ENCODE assay signal across 1 cellular context in genomic region chr2:201975434-201975833, GRCh38.
TF ChIP-seq lines count a peak whose summit lies in the region.

No MANE protein-coding gene starts in this region.

TF ChIP-seq in HepG2, 621 proteins besides CTCF, POLR2A, EP300 and RAD21 (continued from another document and continues in another):
- no peak for TF ChIP-seq NFIC (IDR thresholded peaks at IDR 0.05; ENCODE audit: low read length)
- TF ChIP-seq NCOA2 (CRISPR knock-in tag; IDR thresholded peaks at IDR 0.05), result no peak
- TF ChIP-seq PRMT3 (CRISPR knock-in tag; IDR thresholded peaks at IDR 0.05; ENCODE audit: borderline replicate concordance, low read depth), result no peak
- TF ChIP-seq MTF1 (CRISPR knock-in tag; IDR thresholded peaks at IDR 0.05), result no peak
- no peak for TF ChIP-seq MTA1 (CRISPR knock-in tag; IDR thresholded peaks at IDR 0.05; ENCODE audit: borderline replicate concordance)
- TF ChIP-seq ZFY (CRISPR knock-in tag; IDR thresholded peaks at IDR 0.05), result no peak
- TF ChIP-seq AHDC1 (CRISPR knock-in tag; IDR thresholded peaks at IDR 0.05; ENCODE audit: borderline replicate concordance), result 0 out of 2 replicates have a peak, but pooled peaks have one; percentile 19
- TF ChIP-seq ZNF670 (CRISPR knock-in tag; IDR thresholded peaks at IDR 0.05; ENCODE audit: borderline replicate concordance), result no peak
- TF ChIP-seq CENPT (CRISPR knock-in tag; IDR thresholded peaks at IDR 0.05; ENCODE audit: low read depth), result no peak
- no peak for TF ChIP-seq ZNF543 (CRISPR knock-in tag; IDR thresholded peaks at IDR 0.05)
- TF ChIP-seq PITX1 (CRISPR knock-in tag; IDR thresholded peaks at IDR 0.05), result no peak
- TF ChIP-seq YY1 (IDR thresholded peaks at IDR 0.05; ENCODE audit: insufficient read depth, insufficient replicate concordance, low read depth, low read length), result no peak
- peak; percentile 75; the same call in 1 of the 2 replicates for TF ChIP-seq HNF4G (IDR thresholded peaks at IDR 0.05; ENCODE audit: borderline replicate concordance, low read depth, low read length)
- TF ChIP-seq HNF4G (CRISPR knock-in tag; IDR thresholded peaks at IDR 0.05; ENCODE audit: borderline replicate concordance, low read depth), result no peak
- TF ChIP-seq PRDM4 (CRISPR knock-in tag; IDR thresholded peaks at IDR 0.05; ENCODE audit: borderline replicate concordance), result no peak
- no peak for TF ChIP-seq ARID2 (CRISPR knock-in tag; IDR thresholded peaks at IDR 0.05; ENCODE audit: borderline replicate concordance)
- no peak for TF ChIP-seq ZNF136 (CRISPR knock-in tag; IDR thresholded peaks at IDR 0.05; ENCODE audit: low read depth)
- peak; percentile 39 for TF ChIP-seq TEAD3 (CRISPR knock-in tag; optimal IDR thresholded peaks at IDR 0.05; ENCODE audit: borderline replicate concordance)
- no peak for TF ChIP-seq DMAP1 (CRISPR knock-in tag; IDR thresholded peaks at IDR 0.05)
- TF ChIP-seq NFE2L2 (IDR thresholded peaks at IDR 0.05; ENCODE audit: low read length), result no peak
- no peak for TF ChIP-seq ERF (CRISPR knock-in tag; IDR thresholded peaks at IDR 0.05)
- TF ChIP-seq ZNF567 (CRISPR knock-in tag; IDR thresholded peaks at IDR 0.05; ENCODE audit: borderline replicate concordance), result no peak
- TF ChIP-seq ZNF383 (CRISPR knock-in tag; IDR thresholded peaks at IDR 0.05; ENCODE audit: borderline replicate concordance), result no peak
- no peak for TF ChIP-seq SYNCRIP (IDR thresholded peaks at IDR 0.05; ENCODE audit: insufficient read depth, low read depth, low read length)
- TF ChIP-seq ZNF75D (CRISPR knock-in tag; IDR thresholded peaks at IDR 0.05; ENCODE audit: borderline replicate concordance), result no peak
- TF ChIP-seq ZNF496 (CRISPR knock-in tag; IDR thresholded peaks at IDR 0.05; ENCODE audit: insufficient replicate concordance), result no peak
- no peak for TF ChIP-seq ZNF704 (CRISPR knock-in tag; IDR thresholded peaks at IDR 0.05; ENCODE audit: borderline replicate concordance)
- no peak for TF ChIP-seq JUN (CRISPR knock-in tag; IDR thresholded peaks at IDR 0.05)
- no peak for TF ChIP-seq FOXO1 (CRISPR knock-in tag; IDR thresholded peaks at IDR 0.05)
- TF ChIP-seq ATAD3A (CRISPR knock-in tag; IDR thresholded peaks at IDR 0.05), result no peak
- TF ChIP-seq POGZ (CRISPR knock-in tag; IDR thresholded peaks at IDR 0.05), result 0 out of 2 replicates have a peak, but pooled peaks have one; percentile 32
- TF ChIP-seq EED (CRISPR knock-in tag; IDR thresholded peaks at IDR 0.05), result no peak
- TF ChIP-seq XRCC5 (optimal IDR thresholded peaks at IDR 0.05; ENCODE audit: low read length), result peak; percentile 15
- TF ChIP-seq SSRP1 (CRISPR knock-in tag; IDR thresholded peaks at IDR 0.05), result no peak
- TF ChIP-seq TERF1 (CRISPR knock-in tag; IDR thresholded peaks at IDR 0.05), result no peak
- TF ChIP-seq EEA1 (CRISPR knock-in tag; IDR thresholded peaks at IDR 0.05; ENCODE audit: borderline replicate concordance), result no peak
- no peak for TF ChIP-seq RFXANK (CRISPR knock-in tag; IDR thresholded peaks at IDR 0.05)
- TF ChIP-seq ATM (IDR thresholded peaks at IDR 0.05; ENCODE audit: borderline replicate concordance), result no peak
- TF ChIP-seq YEATS4 (CRISPR knock-in tag; IDR thresholded peaks at IDR 0.05; ENCODE audit: borderline replicate concordance), result no peak
- no peak for TF ChIP-seq NCOA1 (CRISPR knock-in tag; IDR thresholded peaks at IDR 0.05)
- no peak for TF ChIP-seq ATF7-NPFF (CRISPR knock-in tag; IDR thresholded peaks at IDR 0.05; ENCODE audit: low read depth)
- no peak for TF ChIP-seq MBNL3 (CRISPR knock-in tag; conservative IDR thresholded peaks at IDR 0.05)
- TF ChIP-seq E2F1 (CRISPR knock-in tag; IDR thresholded peaks at IDR 0.05), result no peak
- no peak for TF ChIP-seq CREB3 (CRISPR knock-in tag; IDR thresholded peaks at IDR 0.05)
- no peak for TF ChIP-seq ZBTB44 (CRISPR knock-in tag; IDR thresholded peaks at IDR 0.05)
- TF ChIP-seq ZNF275 (CRISPR knock-in tag; IDR thresholded peaks at IDR 0.05; ENCODE audit: borderline replicate concordance), result no peak
- TF ChIP-seq ZNF367 (CRISPR knock-in tag; IDR thresholded peaks at IDR 0.05; ENCODE audit: borderline replicate concordance), result no peak
- no peak for TF ChIP-seq KAT7 (CRISPR knock-in tag; IDR thresholded peaks at IDR 0.05; ENCODE audit: borderline replicate concordance)
- no peak for TF ChIP-seq RORA (CRISPR knock-in tag; IDR thresholded peaks at IDR 0.05)
- no peak for TF ChIP-seq ZNF607 (CRISPR knock-in tag; IDR thresholded peaks at IDR 0.05; ENCODE audit: borderline replicate concordance)
